1 cellular context compared by ENCODE assay signal in the genomic region with DNA sequence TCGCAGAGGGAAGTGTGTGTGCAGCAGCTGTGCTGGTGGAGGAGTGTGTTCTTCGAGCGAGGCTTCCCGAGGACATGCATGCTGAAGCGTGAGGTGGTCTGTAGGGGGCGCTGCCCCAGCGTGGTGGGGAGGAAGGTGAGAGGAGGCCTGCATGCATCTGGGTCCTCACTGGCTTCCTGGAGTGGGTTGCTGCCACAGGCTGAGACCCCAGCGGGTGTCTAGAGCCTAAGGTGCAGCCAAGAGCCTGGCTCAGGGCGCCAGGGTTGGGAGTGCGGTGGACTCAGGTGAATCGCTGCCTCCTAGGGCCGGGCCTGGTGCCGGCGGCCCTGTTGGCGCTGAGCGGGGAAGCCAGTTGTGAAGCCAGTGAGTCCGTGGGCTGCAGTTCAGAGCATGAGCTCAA.
TF ChIP-seq lines count a peak whose summit lies in the region.

No MANE protein-coding gene starts in this region.

TF ChIP-seq in IMR-90, 13 proteins besides CTCF, POLR2A, EP300 and RAD21:
- no peak for TF ChIP-seq RCOR1 (IDR thresholded peaks at IDR 0.05; ENCODE audit: insufficient replicate concordance, low read length)
- no peak for TF ChIP-seq CEBPB (IDR thresholded peaks at IDR 0.05; ENCODE audit: low read depth, low read length)
- TF ChIP-seq USF2 (IDR thresholded peaks at IDR 0.05; ENCODE audit: low read depth, low read length), result no peak
- TF ChIP-seq ELK1 (IDR thresholded peaks at IDR 0.05; ENCODE audit: borderline replicate concordance, low read depth, low read length), result no peak
- no peak for TF ChIP-seq BHLHE40 (IDR thresholded peaks at IDR 0.05; ENCODE audit: low read depth, low read length)
- no peak for TF ChIP-seq NFE2L2 (IDR thresholded peaks at IDR 0.05; ENCODE audit: low read depth, low read length)
- no peak for TF ChIP-seq MXI1 (IDR thresholded peaks at IDR 0.05; ENCODE audit: borderline replicate concordance, low read depth, low read length)
- no peak for TF ChIP-seq CHD1 (IDR thresholded peaks at IDR 0.05; ENCODE audit: low read depth, low read length)
- TF ChIP-seq MAFK (IDR thresholded peaks at IDR 0.05; ENCODE audit: low read depth, low read length), result no peak
- TF ChIP-seq RFX5 (IDR thresholded peaks at IDR 0.05; ENCODE audit: low read depth, low read length), result no peak
- TF ChIP-seq FOS (IDR thresholded peaks at IDR 0.05; ENCODE audit: low read depth, low read length), result no peak
- no peak for TF ChIP-seq SMC3 (IDR thresholded peaks at IDR 0.05; ENCODE audit: low read depth, low read length)
- TF ChIP-seq MAZ (IDR thresholded peaks at IDR 0.05; ENCODE audit: borderline replicate concordance, low read depth, low read length), result no peak
